ENCODE assay signal across 8 cellular contexts in the genomic region with DNA sequence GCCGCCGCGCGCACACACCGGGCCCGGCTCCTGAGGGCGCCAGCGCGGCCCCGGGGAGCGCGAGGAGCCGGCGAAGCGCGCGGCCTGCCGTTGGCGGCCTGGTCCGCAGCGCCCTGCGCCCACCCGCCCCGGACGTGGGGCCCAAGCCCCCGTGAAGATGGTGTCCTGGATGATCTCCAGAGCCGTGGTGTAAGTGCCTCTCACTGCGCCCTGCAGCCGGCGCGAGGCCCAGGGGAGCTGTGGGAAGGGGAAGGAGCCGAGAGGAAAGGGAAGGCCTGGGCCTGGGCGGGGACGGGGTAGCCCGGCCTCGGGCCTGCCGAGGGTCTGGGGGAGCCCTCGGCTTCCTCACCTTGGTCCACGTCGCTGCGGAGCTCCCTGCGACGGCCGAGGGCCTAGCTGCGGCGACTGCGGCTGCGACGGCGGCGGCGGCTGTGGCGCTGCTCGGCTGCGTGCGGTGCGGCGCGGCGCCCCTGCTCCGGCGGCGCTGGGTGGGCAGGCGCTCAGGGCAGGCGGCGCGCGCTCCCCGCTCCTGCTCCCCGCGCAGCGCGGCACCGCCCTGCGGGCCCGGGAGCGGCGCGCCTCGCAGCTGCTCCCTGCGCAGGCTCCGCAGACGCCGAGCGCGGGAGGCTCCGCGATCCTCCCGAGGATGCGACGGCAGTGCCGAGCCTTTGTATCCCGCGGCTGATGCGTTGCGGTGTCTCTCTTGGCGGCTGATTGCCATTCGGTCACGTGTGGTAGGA. TPM values are rescaled to one million over a fixed set of nuclear protein-coding genes. Genes with fewer than 3 reads are reported as not detected.
DNase-seq lines count a peak whose midpoint lies in the region; ATAC-seq and TF ChIP-seq lines count a peak whose summit lies in the region.

A gene with protein sequence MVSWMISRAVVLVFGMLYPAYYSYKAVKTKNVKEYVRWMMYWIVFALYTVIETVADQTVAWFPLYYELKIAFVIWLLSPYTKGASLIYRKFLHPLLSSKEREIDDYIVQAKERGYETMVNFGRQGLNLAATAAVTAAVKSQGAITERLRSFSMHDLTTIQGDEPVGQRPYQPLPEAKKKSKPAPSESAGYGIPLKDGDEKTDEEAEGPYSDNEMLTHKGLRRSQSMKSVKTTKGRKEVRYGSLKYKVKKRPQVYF (plus strand): TSS at position 13 of the 740 bp plus-strand sequence. CDS start 145 bp downstream, at position 158.

- peaks cover 2% of the 10 kb centered on the region; the same call in 1 of the 3 replicates for H3K36me3 Mint-ChIP-seq in GM23338 (ENCODE audit: low read depth)
- peaks cover 19% of the 10 kb centered on the region for H3K36me3 Mint-ChIP-seq in T-helper 2 cell treated with Interferon-gamma antibody and Interleukin-4, amounts not matched to agents 5 μg/mL and 100 μg/mL, for 36 hours (ENCODE audit: low read depth)

- H3K27ac ChIP-seq in GM23338 (ENCODE audit: low read depth) (peak within 1 kb of the TSS; percentile 99), hepatocyte (peak within 1 kb of the TSS; percentile 100)

- in situ Hi-C loops in astrocyte of the cerebellum (cut with HindIII; ENCODE audit: low sequenced_read_pairs) = no loop called here

- H3K79me2 ChIP-seq in GM23338 (replicated peaks; ENCODE audit: insufficient read depth) (peaks cover 84% of the 10 kb centered on the region), hepatocyte (peaks cover 84% of the 10 kb centered on the region)

- DNase-seq in GM10266 (ENCODE audit: extremely low spot score) = peak; percentile 84
- peak; percentile 91 for DNase-seq in GM23338 (ENCODE audit: low spot score)
- peak; percentile 70 for DNase-seq in LHCN-M2 (ENCODE audit: low read depth)
- peak; percentile 45 for DNase-seq in T-helper 2 cell treated with Interferon-gamma antibody and Interleukin-4, amounts not matched to agents 5 μg/mL and 100 μg/mL, for 36 hours (ENCODE audit: low spot score)
- peak; percentile 35 for DNase-seq in astrocyte of the cerebellum (ENCODE audit: low read depth)
- DNase-seq in hepatocyte (ENCODE audit: low spot score) = peak; percentile 89
- DNase-seq in retina = peak; percentile 91
- no peak for DNase-seq in GOT3 (lab: John Stamatoyannopoulos, UW)

- peaks cover 6% of the 10 kb centered on the region; the same call in 1 of the 2 replicates for H3F3A ChIP-seq in GM23338 (replicated peaks; ENCODE audit: low read depth)

- no peaks in the 10 kb centered on the region for H3K9me3 Mint-ChIP-seq in GM23338
- no peaks in the 10 kb centered on the region for H3K9me3 Mint-ChIP-seq in T-helper 2 cell treated with Interferon-gamma antibody and Interleukin-4, amounts not matched to agents 5 μg/mL and 100 μg/mL, for 36 hours

- H3K27me3 Mint-ChIP-seq in GM23338 (ENCODE audit: insufficient read depth, low read depth, poor library complexity) = no peaks in the 10 kb centered on the region
- H3K27me3 Mint-ChIP-seq in T-helper 2 cell treated with Interferon-gamma antibody and Interleukin-4, amounts not matched to agents 5 μg/mL and 100 μg/mL, for 36 hours (ENCODE audit: low read depth) = peaks cover 3% of the 10 kb centered on the region

- H3K4me3 ChIP-seq in GM23338 (peak within 1 kb of the TSS; percentile 71), astrocyte of the cerebellum (ENCODE audit: low read depth, low read length) (peak within 1 kb of the TSS; percentile 80), hepatocyte (peak within 1 kb of the TSS; percentile 88)

- H3K4me1 ChIP-seq in GM23338 (ENCODE audit: insufficient read depth) = peaks cover 44% of the 10 kb centered on the region
- H3K4me1 ChIP-seq in hepatocyte (ENCODE audit: insufficient read depth) = peaks cover 18% of the 10 kb centered on the region

- peaks cover 42% of the 10 kb centered on the region for H3K4me1 Mint-ChIP-seq in GM23338
- peaks cover 53% of the 10 kb centered on the region for H3K4me1 Mint-ChIP-seq in T-helper 2 cell treated with Interferon-gamma antibody and Interleukin-4, amounts not matched to agents 5 μg/mL and 100 μg/mL, for 36 hours (ENCODE audit: low read depth)

- no peaks in the 10 kb centered on the region for H3K27me3 ChIP-seq in GM23338 (ENCODE audit: insufficient read depth)
- H3K27me3 ChIP-seq in hepatocyte = no peaks in the 10 kb centered on the region

- H3K27ac Mint-ChIP-seq in GM23338 = peak within 1 kb of the TSS; percentile 89
- peak within 1 kb of the TSS; percentile 87 for H3K27ac Mint-ChIP-seq in T-helper 2 cell treated with Interferon-gamma antibody and Interleukin-4, amounts not matched to agents 5 μg/mL and 100 μg/mL, for 36 hours

- H3K9me2 ChIP-seq in GM23338 (ENCODE audit: insufficient read depth) = no peaks in the 10 kb centered on the region
- H3K9me2 ChIP-seq in hepatocyte (replicated peaks; ENCODE audit: insufficient read depth) = no peaks in the 10 kb centered on the region

- H3K36me3 ChIP-seq in GM23338 (ENCODE audit: insufficient read depth) (no peaks in the 10 kb centered on the region), hepatocyte (replicated peaks; ENCODE audit: insufficient read depth, low read depth) (no peaks in the 10 kb centered on the region)

- peak within 1 kb of the TSS; percentile 84 for H3K4me3 Mint-ChIP-seq in GM23338
- H3K4me3 Mint-ChIP-seq in T-helper 2 cell treated with Interferon-gamma antibody and Interleukin-4, amounts not matched to agents 5 μg/mL and 100 μg/mL, for 36 hours = peak within 1 kb of the TSS; percentile 81

- TF ChIP-seq CTCF in GM10266 (IDR thresholded peaks at IDR 0.05; ENCODE audit: control insufficient read depth, insufficient read depth, low read depth, missing control alignments) (no peak), GM23338 (conservative IDR thresholded peaks at IDR 0.05; ENCODE audit: low read depth in 2 of 2) (no peak), astrocyte of the cerebellum (IDR thresholded peaks at IDR 0.05; ENCODE audit: low read depth, low read length, missing control alignments) (no peak), hepatocyte (IDR thresholded peaks at IDR 0.05; ENCODE audit: poor library complexity) (no peak)

- ATAC-seq in GM23338 = peak; percentile 79

- WGBS in hepatocyte (ENCODE audit: low lambda C conversion rate, missing lambda C conversion rate) = 1% methylated on average over 32 of the region's 99 CpGs

- peaks cover 24% of the 10 kb centered on the region for H4K20me1 ChIP-seq in GM23338 (replicated peaks; ENCODE audit: insufficient read depth)
- H4K20me1 ChIP-seq in hepatocyte (ENCODE audit: insufficient read depth, poor library complexity, severe bottlenecking) = peaks cover 7% of the 10 kb centered on the region

- peak within 1 kb of the TSS; percentile 63; the same call in 1 of the 2 replicates for H2AFZ ChIP-seq in GM23338
- H2AFZ ChIP-seq in hepatocyte = peak within 1 kb of the TSS; percentile 75

- H3K4me2 ChIP-seq in GM23338 (peak within 1 kb of the TSS; percentile 79), hepatocyte (peak within 1 kb of the TSS; percentile 81)

- H3K9me3 ChIP-seq in hepatocyte (ENCODE audit: low read depth) = no peaks in the 10 kb centered on the region

TF ChIP-seq in GM23338, 12 proteins besides CTCF, POLR2A, EP300 and RAD21:
- TF ChIP-seq POLR2AphosphoS5 (IDR thresholded peaks at IDR 0.05; ENCODE audit: low read depth) = peak; percentile 68
- no peak for TF ChIP-seq NANOG (IDR thresholded peaks at IDR 0.05; ENCODE audit: borderline replicate concordance)

RNA-seq across cellular contexts. Expression of the gene that starts here (rescaled TPM):
- 29.5 and 31.9 TPM in 2 replicates for total RNA-seq in GM23338 (2014; rRNA removed; shearing (Covaris generic))
- polyA plus RNA-seq in GM23338 (2016; fragmentation: Nextera tagmentation; extraction: Ambion mirVana) (47.2 and 48.7 TPM in 2 replicates), hepatocyte (38.8 and 43.1 TPM in 2 replicates)
- total RNA-seq in LHCN-M2 (2014; rRNA removed) (59.2 and 62.0 TPM in 2 replicates), hepatocyte (49.6 and 73.6 TPM in 2 replicates)
- polyA plus RNA-seq in LHCN-M2 (2012) = 15.6 TPM
